ENCODE assay signal across 8 cellular contexts in genomic region chr18:12991839-12992216, GRCh38. TPM values are rescaled to one million over a fixed set of nuclear protein-coding genes. Genes with fewer than 3 reads are reported as not detected.
DNase-seq lines count a peak whose midpoint lies in the region; ATAC-seq and TF ChIP-seq lines count a peak whose summit lies in the region.

No MANE protein-coding gene starts in this region.

- H3K36me3 Mint-ChIP-seq in CD8-positive, alpha-beta memory T cell, result peaks cover 0 to 14% (median under 1%) of the 10 kb centered on the region in 3 donors

- no peak overlapping the region for H2BK120ac ChIP-seq in neuronal stem cell (ENCODE audit: low read depth, low read length)

- H3K9ac ChIP-seq in MM.1S (ENCODE audit: low read length), result peak overlapping the region; percentile 84
- H3K9ac ChIP-seq in endocrine pancreas (ENCODE audit: control insufficient read depth, insufficient read depth, low read length), result peak overlapping the region; percentile 69
- peak overlapping the region; percentile 99 for H3K9ac ChIP-seq in neuronal stem cell (ENCODE audit: low read depth, low read length, poor library complexity)

- no CpG with 5 or more reads among the region's 8 CpGs for WGBS in neuronal stem cell (ENCODE audit: extremely low coverage in 2 of 2, insufficient read length in 2 of 2, insufficient replicate concordance in 1 of 2), 2 donors

- no peaks in the 10 kb centered on the region for H3K9me3 ChIP-seq in CD8-positive, alpha-beta memory T cell (ENCODE audit: low read length)
- H3K9me3 ChIP-seq in MM.1S (replicated peaks; ENCODE audit: insufficient read depth, low read length) (no peaks in the 10 kb centered on the region), endocrine pancreas (ENCODE audit: control insufficient read depth, low read length) (no peaks in the 10 kb centered on the region), neuronal stem cell (replicated peaks in 1 of 2; ENCODE audit: control insufficient read depth in 2 of 2, insufficient read depth in 1 of 2, low read depth in 1 of 2, low read length in 2 of 2) (no peaks in the 10 kb centered on the region)

- peaks cover 43% of the 10 kb centered on the region for H3K4me1 ChIP-seq in CD8-positive, alpha-beta memory T cell (ENCODE audit: insufficient read depth, low read length)
- H3K4me1 ChIP-seq in MM.1S (ENCODE audit: low read length) (peaks cover 17% of the 10 kb centered on the region), endocrine pancreas (ENCODE audit: control insufficient read depth, insufficient read depth, low read length) (peaks cover 10% of the 10 kb centered on the region), neuronal stem cell (ENCODE audit: control insufficient read depth in 2 of 2, insufficient read depth in 1 of 2, low read depth in 1 of 2, low read length in 2 of 2) (peaks cover 3 to 11% of the 10 kb centered on the region in 2 donors)

- peak overlapping the region; percentile 86 to 97 (median 94) for H3K27ac Mint-ChIP-seq in CD8-positive, alpha-beta memory T cell

- H3F3A ChIP-seq in MM.1S (ENCODE audit: insufficient read depth, low read length), result peaks cover 14% of the 10 kb centered on the region

- H2BK15ac ChIP-seq in neuronal stem cell (ENCODE audit: low read length), result no peak overlapping the region

- DNase-seq in CD8-positive, alpha-beta memory T cell, result no peak
- no peak for DNase-seq in MM.1S
- no peak for DNase-seq in neuronal stem cell (ENCODE audit: low spot score)
- DNase-seq in omental fat pad (ENCODE audit: low spot score), result no peak
- DNase-seq in NCI-H2227 treated with DMSO at 0.1 percent for 48 hours (lab: John Stamatoyannopoulos, UW), result no peak

- POLR2A ChIA-PET in CD8-positive, alpha-beta memory T cell (lab: Charles Lee), result interaction anchor here (1.4 to 2.0 kb wide), 2 partner anchors 145 to 289 kb away, joined by 7 to 11 read pairs; partner anchors contain the start of genes CEP76 and PSMG2

- ATAC-seq in omental fat pad (ENCODE audit: low FRiP score) (no peak), HG03039 (IDR thresholded peaks at IDR 0.05; ENCODE audit: unreplicated experiment) (no peak), GM21825 (IDR thresholded peaks at IDR 0.05; ENCODE audit: unreplicated experiment) (no peak)

- no peak overlapping the region for H3K4ac ChIP-seq in neuronal stem cell (ENCODE audit: low read length)

- no peaks in the 10 kb centered on the region for H3K27me3 Mint-ChIP-seq in CD8-positive, alpha-beta memory T cell

- CTCF ChIA-PET in CD8-positive, alpha-beta memory T cell (lab: Charles Lee), result interaction anchor here (1.3 to 1.9 kb wide), 3 partner anchors 9 to 22 kb away, joined by 3 to 7 read pairs (median 6); no protein-coding TSS in a partner anchor

- H2BK12ac ChIP-seq in neuronal stem cell (ENCODE audit: low read length), result no peak overlapping the region

- H2AFZ ChIP-seq in MM.1S (ENCODE audit: low read length), result peak overlapping the region; percentile 78
- peak overlapping the region; percentile 89 for H2AFZ ChIP-seq in neuronal stem cell (ENCODE audit: low read length)

- H3K79me1 ChIP-seq in neuronal stem cell (ENCODE audit: low read depth, low read length), result peaks cover 7% of the 10 kb centered on the region

- no peaks in the 10 kb centered on the region for H3K27me3 ChIP-seq in CD8-positive, alpha-beta memory T cell (ENCODE audit: insufficient read depth, low read length, poor library complexity, severe bottlenecking)
- H3K27me3 ChIP-seq in MM.1S (replicated peaks; ENCODE audit: insufficient read depth, low read length), result no peaks in the 10 kb centered on the region
- H3K27me3 ChIP-seq in endocrine pancreas (ENCODE audit: control insufficient read depth, insufficient read depth, low read length), result no peaks in the 10 kb centered on the region
- H3K27me3 ChIP-seq in neuronal stem cell (ENCODE audit: control insufficient read depth in 3 of 3, insufficient read depth in 3 of 3, low read depth in 1 of 3, low read length in 3 of 3), result no peaks in the 10 kb centered on the region

- peak overlapping the region; percentile 69 for H3K4me2 ChIP-seq in MM.1S (ENCODE audit: low read depth, low read length)
- peak overlapping the region; percentile 29 for H3K4me2 ChIP-seq in neuronal stem cell (ENCODE audit: insufficient read depth, low read length, poor library complexity, severe bottlenecking)

- no peaks in the 10 kb centered on the region for H3K36me3 ChIP-seq in CD8-positive, alpha-beta memory T cell (ENCODE audit: insufficient read depth, low read length)
- H3K36me3 ChIP-seq in MM.1S (replicated peaks; ENCODE audit: insufficient read depth, low read length) (no peaks in the 10 kb centered on the region), endocrine pancreas (ENCODE audit: control insufficient read depth, insufficient read depth, low read length) (no peaks in the 10 kb centered on the region), neuronal stem cell (replicated peaks in 1 of 2; ENCODE audit: control insufficient read depth in 2 of 2, insufficient read depth in 2 of 2, low read length in 2 of 2) (peaks cover under 1 to 18% of the 10 kb centered on the region in 2 donors)

- H2BK5ac ChIP-seq in neuronal stem cell (ENCODE audit: low read length), result peak overlapping the region; percentile 14

- no peak overlapping the region for H2AK5ac ChIP-seq in neuronal stem cell (ENCODE audit: low read depth, low read length)

- peaks cover 15 to 20% (median 16%) of the 10 kb centered on the region in 3 donors for H3K4me1 Mint-ChIP-seq in CD8-positive, alpha-beta memory T cell

- peaks cover 17% of the 10 kb centered on the region; the same call in 1 of the 2 replicates for H4K20me1 ChIP-seq in MM.1S (ENCODE audit: insufficient read depth, low read length)

- no peak overlapping the region for H4K8ac ChIP-seq in neuronal stem cell (ENCODE audit: low read depth, low read length)

- peaks cover 57% of the 10 kb centered on the region for H3K79me2 ChIP-seq in MM.1S (ENCODE audit: low read length)

- H3K14ac ChIP-seq in neuronal stem cell (ENCODE audit: low read length), result no peak overlapping the region

- peak overlapping the region; percentile 78 for H3K4me3 ChIP-seq in CD8-positive, alpha-beta memory T cell (ENCODE audit: low read length)
- H3K4me3 ChIP-seq in MM.1S (ENCODE audit: low read length) (peak overlapping the region; percentile 93), endocrine pancreas (ENCODE audit: control insufficient read depth, insufficient read depth, low read length) (peak overlapping the region; percentile 89), neuronal stem cell (ENCODE audit: low read length in 2 of 2) (peak overlapping the region; percentile 76 to 90)

- TF ChIP-seq CTCF in MM.1S (IDR thresholded peaks at IDR 0.05; ENCODE audit: low read length) (no peak), omental fat pad (IDR thresholded peaks at IDR 0.05) (no peak)

- no peak overlapping the region for H3K18ac ChIP-seq in neuronal stem cell (ENCODE audit: low read length)

- H3K23ac ChIP-seq in neuronal stem cell (ENCODE audit: low read depth, low read length, poor library complexity), result no peak overlapping the region

- peaks cover 0 to 2% (median 0%) of the 10 kb centered on the region in 5 donors for H3K9me3 Mint-ChIP-seq in CD8-positive, alpha-beta memory T cell

- no peaks in the 10 kb centered on the region for H3K9me2 ChIP-seq in MM.1S (replicated peaks; ENCODE audit: insufficient read depth, low read length)

- H4K91ac ChIP-seq in neuronal stem cell (ENCODE audit: low read depth, low read length, poor library complexity), result no peak overlapping the region

- peak overlapping the region; percentile 79 for H3K27ac ChIP-seq in CD8-positive, alpha-beta memory T cell (ENCODE audit: low read depth, low read length)
- H3K27ac ChIP-seq in MM.1S (ENCODE audit: low read length) (peak overlapping the region; percentile 79), neuronal stem cell (replicated peaks; ENCODE audit: low read length) (peak overlapping the region; percentile 91)

- peak overlapping the region; percentile 93 to 100 (median 97) for H3K4me3 Mint-ChIP-seq in CD8-positive, alpha-beta memory T cell

RNA-seq across cellular contexts. Expression of gene CEP192, which starts 0.7 kb away (rescaled TPM):
- 10 to 100 TPM; 21.9 to 24.3 TPM for total RNA-seq in CD8-positive, alpha-beta memory T cell
- 6.5 TPM for polyA plus RNA-seq in CD8-positive, alpha-beta memory T cell
- 18.4 TPM for polyA plus RNA-seq in neuronal stem cell (2013, experiment 1 of 2)
- 17.8 TPM for polyA plus RNA-seq in neuronal stem cell (2013, experiment 2 of 2)
- 10 to 100 TPM; 13.3 to 29.6 (median 15.6) TPM for total RNA-seq in omental fat pad

RNA-seq across cellular contexts. Expression of gene SEH1L, which starts 44.0 kb away (rescaled TPM):
- total RNA-seq in CD8-positive, alpha-beta memory T cell, result 100 to 1,000 TPM; 132 to 141 TPM
- polyA plus RNA-seq in CD8-positive, alpha-beta memory T cell, result 25.9 TPM
- polyA plus RNA-seq in neuronal stem cell (2013, experiment 1 of 2), result 23.1 TPM
- polyA plus RNA-seq in neuronal stem cell (2013, experiment 2 of 2), result 22.2 TPM
- total RNA-seq in omental fat pad, result 100 to 1,000 TPM in 1 of 4 donors, 10 to 100 TPM in 3; 28.4 to 102 (median 48.6) TPM
